ENCODE assay signal across 2 cellular contexts in the genomic region with DNA sequence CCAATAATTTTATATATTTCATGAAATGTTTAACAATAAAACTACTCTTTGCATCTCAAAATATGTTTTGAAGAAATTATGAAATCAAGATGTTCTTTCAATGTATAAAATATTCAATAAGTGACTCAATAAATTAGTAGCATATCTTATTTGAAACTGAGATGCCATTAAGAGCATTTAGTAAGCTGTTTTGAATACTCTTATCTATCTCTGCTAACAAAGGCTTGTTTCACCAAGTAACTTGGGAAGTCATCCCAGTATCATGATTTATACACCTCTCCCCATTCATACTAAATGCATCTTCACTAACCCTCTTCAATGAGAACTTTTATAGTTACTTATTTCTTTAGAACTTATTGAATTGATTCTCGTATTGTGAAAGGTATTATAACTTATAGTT.
TF ChIP-seq lines count a peak whose summit lies in the region.

No MANE protein-coding gene starts in this region.

TF ChIP-seq in SK-N-SH treated with all-trans-retinoic acid at 6 μM for 48 hours, 23 proteins besides CTCF, POLR2A, EP300 and RAD21:
- TF ChIP-seq ISL1 (CRISPR knock-in tag; IDR thresholded peaks at IDR 0.05), result peak; percentile 84
- no peak for TF ChIP-seq ZFP3 (CRISPR knock-in tag; IDR thresholded peaks at IDR 0.05)

TF ChIP-seq in HepG2, 621 proteins besides CTCF, POLR2A, EP300 and RAD21:
- TF ChIP-seq JARID2 (CRISPR knock-in tag; IDR thresholded peaks at IDR 0.05; ENCODE audit: insufficient replicate concordance) (no peak), RFX5 (IDR thresholded peaks at IDR 0.05; ENCODE audit: low read depth, low read length) (no peak), CHD4 (IDR thresholded peaks at IDR 0.05; ENCODE audit: borderline replicate concordance, low read length) (no peak), MTF2 (CRISPR knock-in tag; IDR thresholded peaks at IDR 0.05; ENCODE audit: borderline replicate concordance) (no peak)
- TF ChIP-seq, protein P1, sequence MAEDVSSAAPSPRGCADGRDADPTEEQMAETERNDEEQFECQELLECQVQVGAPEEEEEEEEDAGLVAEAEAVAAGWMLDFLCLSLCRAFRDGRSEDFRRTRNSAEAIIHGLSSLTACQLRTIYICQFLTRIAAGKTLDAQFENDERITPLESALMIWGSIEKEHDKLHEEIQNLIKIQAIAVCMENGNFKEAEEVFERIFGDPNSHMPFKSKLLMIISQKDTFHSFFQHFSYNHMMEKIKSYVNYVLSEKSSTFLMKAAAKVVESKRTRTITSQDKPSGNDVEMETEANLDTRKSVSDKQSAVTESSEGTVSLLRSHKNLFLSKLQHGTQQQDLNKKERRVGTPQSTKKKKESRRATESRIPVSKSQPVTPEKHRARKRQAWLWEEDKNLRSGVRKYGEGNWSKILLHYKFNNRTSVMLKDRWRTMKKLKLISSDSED (CRISPR knock-in tag; IDR thresholded peaks at IDR 0.05), result no peak
- TF ChIP-seq, protein P2, sequence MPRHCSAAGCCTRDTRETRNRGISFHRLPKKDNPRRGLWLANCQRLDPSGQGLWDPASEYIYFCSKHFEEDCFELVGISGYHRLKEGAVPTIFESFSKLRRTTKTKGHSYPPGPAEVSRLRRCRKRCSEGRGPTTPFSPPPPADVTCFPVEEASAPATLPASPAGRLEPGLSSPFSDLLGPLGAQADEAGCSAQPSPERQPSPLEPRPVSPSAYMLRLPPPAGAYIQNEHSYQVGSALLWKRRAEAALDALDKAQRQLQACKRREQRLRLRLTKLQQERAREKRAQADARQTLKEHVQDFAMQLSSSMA (CRISPR knock-in tag; IDR thresholded peaks at IDR 0.05), result no peak
- TF ChIP-seq, protein P3, sequence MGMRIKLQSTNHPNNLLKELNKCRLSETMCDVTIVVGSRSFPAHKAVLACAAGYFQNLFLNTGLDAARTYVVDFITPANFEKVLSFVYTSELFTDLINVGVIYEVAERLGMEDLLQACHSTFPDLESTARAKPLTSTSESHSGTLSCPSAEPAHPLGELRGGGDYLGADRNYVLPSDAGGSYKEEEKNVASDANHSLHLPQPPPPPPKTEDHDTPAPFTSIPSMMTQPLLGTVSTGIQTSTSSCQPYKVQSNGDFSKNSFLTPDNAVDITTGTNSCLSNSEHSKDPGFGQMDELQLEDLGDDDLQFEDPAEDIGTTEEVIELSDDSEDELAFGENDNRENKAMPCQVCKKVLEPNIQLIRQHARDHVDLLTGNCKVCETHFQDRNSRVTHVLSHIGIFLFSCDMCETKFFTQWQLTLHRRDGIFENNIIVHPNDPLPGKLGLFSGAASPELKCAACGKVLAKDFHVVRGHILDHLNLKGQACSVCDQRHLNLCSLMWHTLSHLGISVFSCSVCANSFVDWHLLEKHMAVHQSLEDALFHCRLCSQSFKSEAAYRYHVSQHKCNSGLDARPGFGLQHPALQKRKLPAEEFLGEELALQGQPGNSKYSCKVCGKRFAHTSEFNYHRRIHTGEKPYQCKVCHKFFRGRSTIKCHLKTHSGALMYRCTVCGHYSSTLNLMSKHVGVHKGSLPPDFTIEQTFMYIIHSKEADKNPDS (CRISPR knock-in tag; IDR thresholded peaks at IDR 0.05), result no peak
- TF ChIP-seq, protein P4, sequence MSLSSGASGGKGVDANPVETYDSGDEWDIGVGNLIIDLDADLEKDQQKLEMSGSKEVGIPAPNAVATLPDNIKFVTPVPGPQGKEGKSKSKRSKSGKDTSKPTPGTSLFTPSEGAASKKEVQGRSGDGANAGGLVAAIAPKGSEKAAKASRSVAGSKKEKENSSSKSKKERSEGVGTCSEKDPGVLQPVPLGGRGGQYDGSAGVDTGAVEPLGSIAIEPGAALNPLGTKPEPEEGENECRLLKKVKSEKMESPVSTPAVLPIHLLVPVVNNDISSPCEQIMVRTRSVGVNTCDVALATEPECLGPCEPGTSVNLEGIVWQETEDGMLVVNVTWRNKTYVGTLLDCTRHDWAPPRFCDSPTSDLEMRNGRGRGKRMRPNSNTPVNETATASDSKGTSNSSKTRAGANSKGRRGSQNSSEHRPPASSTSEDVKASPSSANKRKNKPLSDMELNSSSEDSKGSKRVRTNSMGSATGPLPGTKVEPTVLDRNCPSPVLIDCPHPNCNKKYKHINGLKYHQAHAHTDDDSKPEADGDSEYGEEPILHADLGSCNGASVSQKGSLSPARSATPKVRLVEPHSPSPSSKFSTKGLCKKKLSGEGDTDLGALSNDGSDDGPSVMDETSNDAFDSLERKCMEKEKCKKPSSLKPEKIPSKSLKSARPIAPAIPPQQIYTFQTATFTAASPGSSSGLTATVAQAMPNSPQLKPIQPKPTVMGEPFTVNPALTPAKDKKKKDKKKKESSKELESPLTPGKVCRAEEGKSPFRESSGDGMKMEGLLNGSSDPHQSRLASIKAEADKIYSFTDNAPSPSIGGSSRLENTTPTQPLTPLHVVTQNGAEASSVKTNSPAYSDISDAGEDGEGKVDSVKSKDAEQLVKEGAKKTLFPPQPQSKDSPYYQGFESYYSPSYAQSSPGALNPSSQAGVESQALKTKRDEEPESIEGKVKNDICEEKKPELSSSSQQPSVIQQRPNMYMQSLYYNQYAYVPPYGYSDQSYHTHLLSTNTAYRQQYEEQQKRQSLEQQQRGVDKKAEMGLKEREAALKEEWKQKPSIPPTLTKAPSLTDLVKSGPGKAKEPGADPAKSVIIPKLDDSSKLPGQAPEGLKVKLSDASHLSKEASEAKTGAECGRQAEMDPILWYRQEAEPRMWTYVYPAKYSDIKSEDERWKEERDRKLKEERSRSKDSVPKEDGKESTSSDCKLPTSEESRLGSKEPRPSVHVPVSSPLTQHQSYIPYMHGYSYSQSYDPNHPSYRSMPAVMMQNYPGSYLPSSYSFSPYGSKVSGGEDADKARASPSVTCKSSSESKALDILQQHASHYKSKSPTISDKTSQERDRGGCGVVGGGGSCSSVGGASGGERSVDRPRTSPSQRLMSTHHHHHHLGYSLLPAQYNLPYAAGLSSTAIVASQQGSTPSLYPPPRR (CRISPR knock-in tag; IDR thresholded peaks at IDR 0.05; ENCODE audit: borderline replicate concordance), result no peak
TF ChIP-seq in HepG2: peak in this region for 0.
